Comparison of ENCODE assay signal across 16 cellular contexts in the genomic region with DNA sequence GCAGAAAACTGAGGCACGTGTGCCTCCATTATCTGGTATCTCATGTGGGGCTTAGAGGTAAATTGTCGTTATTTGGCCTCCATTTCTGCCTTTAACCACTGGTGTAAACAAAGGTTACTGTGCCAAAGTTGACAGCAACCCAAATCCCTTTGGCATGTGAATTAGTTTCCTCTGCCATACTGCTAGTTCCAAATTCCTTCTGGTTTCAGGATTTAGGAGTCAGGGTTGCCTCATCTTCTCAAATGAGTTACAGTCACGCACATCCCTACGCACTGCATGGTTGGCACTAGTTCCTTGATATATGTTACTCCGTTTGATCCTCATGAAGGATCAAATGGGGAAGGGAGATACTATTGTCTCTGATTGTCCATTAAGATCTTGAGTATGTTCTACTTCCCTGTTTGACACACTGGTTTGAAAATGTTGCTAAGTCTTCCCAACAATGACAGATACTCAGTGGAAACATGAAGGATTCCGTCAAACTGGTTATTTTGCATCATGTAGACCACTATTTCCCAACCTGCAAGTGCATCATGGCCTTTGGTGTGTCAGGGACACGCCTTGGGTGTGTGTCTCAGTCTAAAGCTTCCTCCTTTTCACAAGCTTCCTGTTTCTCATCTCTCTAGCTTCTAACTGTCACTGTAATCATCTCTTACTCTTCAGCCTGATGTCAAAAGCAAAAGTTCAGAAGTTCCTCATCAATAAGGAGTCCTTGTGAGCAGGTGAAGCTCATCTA. TPM values are rescaled to one million over a fixed set of nuclear protein-coding genes. Genes with fewer than 3 reads are reported as not detected.
DNase-seq lines count a peak whose midpoint lies in the region; ATAC-seq and TF ChIP-seq lines count a peak whose summit lies in the region.
"Had no signal": no experiment of that assay in that cellular context is flagged by ENCODE, and none has a peak within 500 bp of the region (broad histone marks: within the 10 kb centered on the region; RNA-seq: fewer than 3 reads in every experiment).

A gene with protein sequence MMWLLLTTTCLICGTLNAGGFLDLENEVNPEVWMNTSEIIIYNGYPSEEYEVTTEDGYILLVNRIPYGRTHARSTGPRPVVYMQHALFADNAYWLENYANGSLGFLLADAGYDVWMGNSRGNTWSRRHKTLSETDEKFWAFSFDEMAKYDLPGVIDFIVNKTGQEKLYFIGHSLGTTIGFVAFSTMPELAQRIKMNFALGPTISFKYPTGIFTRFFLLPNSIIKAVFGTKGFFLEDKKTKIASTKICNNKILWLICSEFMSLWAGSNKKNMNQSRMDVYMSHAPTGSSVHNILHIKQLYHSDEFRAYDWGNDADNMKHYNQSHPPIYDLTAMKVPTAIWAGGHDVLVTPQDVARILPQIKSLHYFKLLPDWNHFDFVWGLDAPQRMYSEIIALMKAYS (plus strand): TSS at position 655 of the 736 bp plus-strand sequence. CDS start 1,386 bp downstream, outside the sequence.

- H3K9me3 ChIP-seq in naive thymus-derived CD4-positive, alpha-beta T cell (ENCODE audit: control insufficient read depth in 2 of 3, low read length in 3 of 3): no peaks in the 10 kb centered on the region
- H3K9me3 ChIP-seq: body of pancreas, heart left ventricle had no signal

- peak within 1 kb of the TSS; percentile 53 for H3K27ac Mint-ChIP-seq in dendritic cell treated with granulocyte-macrophage colony-stimulating factor and Interleukin-4, amounts not matched to agents 40 ng/mL and 50 ng/mL, for 4 days
- H3K27ac Mint-ChIP-seq in naive thymus-derived CD4-positive, alpha-beta T cell: peak within 1 kb of the TSS in 2 of 9 donors; percentile 55 to 61
- H3K27ac Mint-ChIP-seq: stimulated activated effector memory CD8-positive, alpha-beta T cell treated with anti-CD3 and anti-CD28 coated beads, Interleukin-12 subunit alpha, Interleukin-12 subunit beta, amount 100 ng/mL, for 72 hours had no signal

- DNase-seq in GF-D8 (lab: John Stamatoyannopoulos, UW) (peak; percentile 3), NB4 (ENCODE audit: low read depth) (peak; percentile 80), G401 (ENCODE audit: low spot score) (no peak), DMS153 (lab: John Stamatoyannopoulos, UW) (no peak)
- DNase-seq in naive thymus-derived CD4-positive, alpha-beta T cell: peak in 1 of 9 donors; percentile 6
- no peak for DNase-seq in activated CD4-positive, alpha-beta T cell treated with anti-CD3 and anti-CD28 coated beads for 4 hours
- DNase-seq: NCI-H1417; NCI-H510A treated with DMSO at 0.1 percent for 48 hours; SHP77; stimulated activated CD4-positive, alpha-beta T cell treated with anti-CD3 and anti-CD28 coated beads, Interleukin-1b, Interleukin-23, amount 100 ng/mL, for 48 hours had no signal

- POLR2A ChIA-PET in naive thymus-derived CD4-positive, alpha-beta T cell (lab: Charles Lee): no interaction called here

- intact Hi-C loops in dendritic cell treated with granulocyte-macrophage colony-stimulating factor and Interleukin-4, amounts not matched to agents 40 ng/mL and 50 ng/mL, for 4 days (cut with micrococcal nuclease): no loop called here
- intact Hi-C loops in naive thymus-derived CD4-positive, alpha-beta T cell (cut with micrococcal nuclease): no loop called here

- no peak for TF ChIP-seq CTCF in NB4 (IDR thresholded peaks at IDR 0.05; ENCODE audit: low read depth, low read length)

- TF ChIP-seq POLR2A in NB4 (IDR thresholded peaks at IDR 0.05; ENCODE audit: extremely low read depth, insufficient read length): no peak

- H3K27me3 ChIP-seq in naive thymus-derived CD4-positive, alpha-beta T cell (ENCODE audit: control insufficient read depth in 2 of 2, insufficient read depth in 2 of 2, low read length in 2 of 2): no peaks in the 10 kb centered on the region
- H3K27me3 ChIP-seq: body of pancreas had no signal

- no peaks in the 10 kb centered on the region for H3K9me3 Mint-ChIP-seq in dendritic cell treated with granulocyte-macrophage colony-stimulating factor and Interleukin-4, amounts not matched to agents 40 ng/mL and 50 ng/mL, for 4 days
- H3K9me3 Mint-ChIP-seq in naive thymus-derived CD4-positive, alpha-beta T cell: peaks cover 0 to 2% (median 0%) of the 10 kb centered on the region in 11 donors
- H3K9me3 Mint-ChIP-seq: stimulated activated effector memory CD8-positive, alpha-beta T cell treated with anti-CD3 and anti-CD28 coated beads, Interleukin-12 subunit alpha, Interleukin-12 subunit beta, amount 100 ng/mL, for 72 hours had no signal

- H3K4me3 Mint-ChIP-seq in dendritic cell treated with granulocyte-macrophage colony-stimulating factor and Interleukin-4, amounts not matched to agents 40 ng/mL and 50 ng/mL, for 4 days: no peak within 1 kb of the TSS
- peak within 1 kb of the TSS in 1 of 10 donors; percentile 39 for H3K4me3 Mint-ChIP-seq in naive thymus-derived CD4-positive, alpha-beta T cell
- H3K4me3 Mint-ChIP-seq: stimulated activated effector memory CD8-positive, alpha-beta T cell treated with anti-CD3 and anti-CD28 coated beads, Interleukin-12 subunit alpha, Interleukin-12 subunit beta, amount 100 ng/mL, for 72 hours had no signal

- no peaks in the 10 kb centered on the region for H3K4me1 ChIP-seq in naive thymus-derived CD4-positive, alpha-beta T cell (ENCODE audit: control insufficient read depth in 2 of 2, insufficient read depth in 2 of 2, low read length in 2 of 2)
- H3K4me1 ChIP-seq: body of pancreas, heart left ventricle, parathyroid adenoma had no signal

- ATAC-seq in naive thymus-derived CD4-positive, alpha-beta T cell: peak; percentile 91
- ATAC-seq in GM21390 (IDR thresholded peaks at IDR 0.05; ENCODE audit: unreplicated experiment): no peak
- ATAC-seq: body of pancreas; stimulated activated effector memory CD8-positive, alpha-beta T cell treated with anti-CD3 and anti-CD28 coated beads, Interleukin-12 subunit alpha, Interleukin-12 subunit beta, amount 100 ng/mL, for 72 hours had no signal

- no peak within 1 kb of the TSS for H3K27ac ChIP-seq in naive thymus-derived CD4-positive, alpha-beta T cell (ENCODE audit: low read depth, low read length)
- H3K27ac ChIP-seq: body of pancreas, parathyroid adenoma had no signal

- CTCF ChIA-PET in naive thymus-derived CD4-positive, alpha-beta T cell (lab: Charles Lee): no interaction called here

- no peaks in the 10 kb centered on the region for H3K36me3 Mint-ChIP-seq in dendritic cell treated with granulocyte-macrophage colony-stimulating factor and Interleukin-4, amounts not matched to agents 40 ng/mL and 50 ng/mL, for 4 days (ENCODE audit: low read depth)
- H3K36me3 Mint-ChIP-seq in naive thymus-derived CD4-positive, alpha-beta T cell: no peaks in the 10 kb centered on the region
- H3K36me3 Mint-ChIP-seq: stimulated activated effector memory CD8-positive, alpha-beta T cell treated with anti-CD3 and anti-CD28 coated beads, Interleukin-12 subunit alpha, Interleukin-12 subunit beta, amount 100 ng/mL, for 72 hours had no signal

- in situ Hi-C loops in G401 (cut with HindIII; ENCODE audit: low sequenced_read_pairs): no loop called here

- no peaks in the 10 kb centered on the region for H3K36me3 ChIP-seq in naive thymus-derived CD4-positive, alpha-beta T cell (ENCODE audit: control insufficient read depth in 2 of 3, insufficient read depth in 3 of 3, low read length in 3 of 3)
- H3K36me3 ChIP-seq: heart left ventricle had no signal

- no peaks in the 10 kb centered on the region for H3K27me3 Mint-ChIP-seq in dendritic cell treated with granulocyte-macrophage colony-stimulating factor and Interleukin-4, amounts not matched to agents 40 ng/mL and 50 ng/mL, for 4 days
- H3K27me3 Mint-ChIP-seq in naive thymus-derived CD4-positive, alpha-beta T cell: peaks cover 0 to 44% (median 0%) of the 10 kb centered on the region in 5 donors

- peaks cover 24% of the 10 kb centered on the region for H3K4me1 Mint-ChIP-seq in dendritic cell treated with granulocyte-macrophage colony-stimulating factor and Interleukin-4, amounts not matched to agents 40 ng/mL and 50 ng/mL, for 4 days (ENCODE audit: low read depth)
- H3K4me1 Mint-ChIP-seq in naive thymus-derived CD4-positive, alpha-beta T cell: peaks cover 5 to 13% (median 11%) of the 10 kb centered on the region in 7 donors

- no peak within 1 kb of the TSS for H3K4me3 ChIP-seq in NB4 (ENCODE audit: low read depth, low read length)
- H3K4me3 ChIP-seq in naive thymus-derived CD4-positive, alpha-beta T cell (ENCODE audit: low read length): no peak within 1 kb of the TSS
- H3K4me3 ChIP-seq: body of pancreas, heart left ventricle had no signal

RNA-seq across cellular contexts. Expression of the gene that starts here (rescaled TPM):
- 1 to 10 TPM in 1 of 5 experiments, under 1 TPM in 1, not detected in 3; 0.34 to 5.1 TPM for total RNA-seq in naive thymus-derived CD4-positive, alpha-beta T cell
- polyA plus RNA-seq in naive thymus-derived CD4-positive, alpha-beta T cell: not detected
- total RNA-seq in G401 (2014; rRNA removed; shearing (Covaris generic)): not detected in 2 replicates
- total RNA-seq: body of pancreas had no signal
- polyA plus RNA-seq: heart left ventricle had no signal

Comparison
In these comparisons a context has a peak if more than half of its experiments do, and no peak if none do; other contexts are left out.
1. DNase-seq: peak in GF-D8 (single experiment) and NB4 (single experiment); none in G401 (single experiment), activated CD4-positive, alpha-beta T cell treated with anti-CD3 and anti-CD28 coated beads for 4 hours (0 of 2) and DMS153 (single experiment).